8 cellular contexts compared by ENCODE assay signal in genomic region chr9:25742241-25742640, GRCh38.
"Had no signal": no experiment of that assay in that cellular context is flagged by ENCODE, and none has a peak within 500 bp of the region (broad histone marks: within the 10 kb centered on the region; RNA-seq: fewer than 3 reads in every experiment).

No MANE protein-coding gene starts in this region.

- H3K27me3 Mint-ChIP-seq: activated CD4-positive, alpha-beta memory T cell treated with anti-CD3 and anti-CD28 coated beads for 36 hours; activated naive CD8-positive, alpha-beta T cell treated with anti-CD3 and anti-CD28 coated beads for 36 hours had no signal

- H3K27ac Mint-ChIP-seq: activated CD4-positive, alpha-beta memory T cell treated with anti-CD3 and anti-CD28 coated beads for 36 hours; activated naive CD8-positive, alpha-beta T cell treated with anti-CD3 and anti-CD28 coated beads for 36 hours had no signal

- H3K4me3 Mint-ChIP-seq: activated CD4-positive, alpha-beta memory T cell treated with anti-CD3 and anti-CD28 coated beads for 36 hours; activated naive CD8-positive, alpha-beta T cell treated with anti-CD3 and anti-CD28 coated beads for 36 hours had no signal

- DNase-seq: activated CD4-positive, alpha-beta memory T cell treated with anti-CD3 and anti-CD28 coated beads for 36 hours; activated gamma-delta T cell; activated naive CD8-positive, alpha-beta T cell treated with anti-CD3 and anti-CD28 coated beads for 36 hours; activated T-cell treated with anti-CD3 and anti-CD28 coated beads, Interleukin-2, amount 50 U/mL, for 48 hours; dorsolateral prefrontal cortex; left lung; small intestine; stomach had no signal

- H3K4me1 Mint-ChIP-seq: activated naive CD8-positive, alpha-beta T cell treated with anti-CD3 and anti-CD28 coated beads for 36 hours had no signal

- ATAC-seq: left lung had no signal

- H3K36me3 Mint-ChIP-seq: activated CD4-positive, alpha-beta memory T cell treated with anti-CD3 and anti-CD28 coated beads for 36 hours; activated naive CD8-positive, alpha-beta T cell treated with anti-CD3 and anti-CD28 coated beads for 36 hours had no signal
